In the genomic region with DNA sequence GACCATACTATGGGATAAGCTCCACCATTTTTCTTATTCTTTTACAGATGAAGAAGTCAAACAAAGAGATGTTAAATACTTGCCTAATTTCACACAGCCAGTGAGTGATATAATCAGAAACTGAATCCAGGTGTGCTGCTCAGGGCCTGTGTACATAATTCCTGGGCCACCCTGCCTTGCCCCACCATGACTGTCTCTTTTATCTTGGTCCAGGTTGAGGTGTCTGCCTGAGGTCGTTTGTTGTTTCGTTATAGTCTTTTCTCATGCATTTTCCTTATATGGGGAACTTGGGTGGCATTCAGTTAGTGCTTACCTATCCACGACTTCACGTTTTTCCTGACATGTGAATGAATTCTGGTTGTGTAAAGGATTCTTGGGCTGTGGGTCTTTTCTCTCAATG, we compare ENCODE assay signal across 27 cellular contexts.
"Had no signal": no experiment of that assay in that cellular context is flagged by ENCODE, and none has a peak within 500 bp of the region (broad histone marks: within the 10 kb centered on the region; RNA-seq: fewer than 3 reads in every experiment).

No MANE protein-coding gene starts in this region.

- H2AFZ ChIP-seq: parathyroid adenoma had no signal

- ATAC-seq: natural killer cell treated with Interleukin-12 subunit alpha and Interleukin-12 subunit beta and Interleukin-15 and Interleukin-18, amount 100 ng/mL, for 72 hours; psoas muscle; right cardiac atrium; right lobe of liver; stimulated activated effector memory CD8-positive, alpha-beta T cell treated with anti-CD3 and anti-CD28 coated beads, Interleukin-12 subunit alpha, Interleukin-12 subunit beta, amount 100 ng/mL, for 72 hours; stimulated activated naive B cell treated with anti-CD40 and anti-IgM and Interleukin-4, amounts not matched to agents 10 μg/mL and 1 μg/mL and 100 μg/mL, for 72 hours had no signal

- DNase-seq: nephron progenitor cell; nucleus accumbens; ovary; posterior cingulate gyrus; psoas muscle; right cardiac atrium; right lobe of liver; sigmoid colon; small intestine; stimulated activated CD4-positive, alpha-beta T cell treated with anti-CD3 and anti-CD28 coated beads, Interleukin-15, amount 100 ng/mL, for 24 hours; stimulated activated CD4-positive, alpha-beta T cell treated with anti-CD3 and anti-CD28 coated beads, Interleukin-2, amount 100 ng/mL, for 24 hours; stimulated activated CD4-positive, alpha-beta T cell treated with anti-CD3 and anti-CD28 coated beads, Interleukin-2, amount 100 ng/mL, for 48 hours; stimulated activated CD4-positive, alpha-beta T cell treated with anti-CD3 and anti-CD28 coated beads, Interleukin-4, amount 100 ng/mL, for 24 hours; stimulated activated naive B cell treated with anti-CD40 and anti-IgM and Interleukin-4, amounts not matched to agents 10 μg/mL and 1 μg/mL and 100 μg/mL, for 72 hours; stimulated activated naive CD4-positive, alpha-beta T cell treated with Interleukin-2 at 50 U/mL for 16 hours; stomach; thyroid gland; trophoblast cell; upper lobe of left lung had no signal

- H3K27me3 ChIP-seq: neutrophil, ovary, right lobe of liver, sigmoid colon, stomach, thyroid gland, tibial nerve, upper lobe of left lung, vagina had no signal

- H3K4me3 ChIP-seq: ovary, psoas muscle, right lobe of liver, sigmoid colon, stomach, thoracic aorta, thyroid gland, tibial nerve, upper lobe of left lung, vagina had no signal

- H3K36me3 ChIP-seq: neutrophil, ovary, right lobe of liver, sigmoid colon, stomach, thoracic aorta, thyroid gland, tibial nerve, upper lobe of left lung, vagina had no signal

- H3K4me1 ChIP-seq: parathyroid adenoma, psoas muscle, right lobe of liver, thyroid gland, upper lobe of left lung, vagina had no signal

- H3K27ac ChIP-seq: neutrophil, ovary, parathyroid adenoma, psoas muscle, right lobe of liver, sigmoid colon, stomach, thoracic aorta, thyroid gland, tibial nerve, upper lobe of left lung, vagina had no signal

- H3K9ac ChIP-seq: parathyroid adenoma had no signal

- H3K9me3 ChIP-seq: neutrophil, ovary, psoas muscle, right lobe of liver, sigmoid colon, stomach, thoracic aorta, thyroid gland, tibial nerve, upper lobe of left lung, vagina had no signal

- H3K79me2 ChIP-seq: parathyroid adenoma had no signal

- FAIRE-seq: small intestine, urothelium cell line had no signal
